1 cellular context compared by ENCODE assay signal in the genomic region with DNA sequence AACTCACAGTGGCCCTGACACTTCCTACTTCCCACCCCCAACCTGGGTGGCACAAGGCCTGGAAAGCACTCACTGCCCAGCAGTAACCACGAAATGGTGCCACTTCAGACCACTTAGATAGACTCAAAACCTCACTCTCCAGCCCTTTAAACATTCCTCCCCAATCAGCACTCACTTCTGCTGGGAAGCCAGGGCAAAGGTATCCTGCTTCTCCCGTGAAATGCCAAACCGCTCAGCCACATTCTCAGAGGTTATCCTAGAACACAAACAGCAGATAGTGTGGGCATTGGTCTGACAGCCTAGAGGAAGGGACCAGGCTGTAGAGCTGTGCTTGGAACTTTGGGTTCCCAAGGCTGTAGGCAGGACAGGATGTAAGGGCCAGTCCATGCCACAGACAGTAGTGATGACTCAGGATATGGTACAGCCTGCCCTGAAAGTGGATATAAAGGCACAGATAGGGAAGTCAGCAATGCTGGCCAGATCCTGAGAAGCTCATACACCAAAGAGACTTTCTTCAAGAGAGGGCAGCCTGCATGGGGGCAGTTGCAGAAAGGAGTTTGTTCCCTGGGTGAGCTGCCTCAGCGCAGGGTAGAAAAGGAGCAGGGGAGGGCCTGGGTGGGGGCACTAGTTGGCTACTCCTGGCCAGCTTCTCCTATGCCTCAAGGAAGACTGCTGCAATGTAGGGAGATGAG.
TF ChIP-seq lines count a peak whose summit lies in the region.

No MANE protein-coding gene starts in this region.

TF ChIP-seq in HepG2, 621 proteins besides CTCF, POLR2A, EP300 and RAD21:
- no peak for TF ChIP-seq NONO (IDR thresholded peaks at IDR 0.05)
- TF ChIP-seq NONO (CRISPR knock-in tag; conservative IDR thresholded peaks at IDR 0.05), result peak; percentile 40; the same call in 1 of the 2 replicates
- TF ChIP-seq, protein P1, sequence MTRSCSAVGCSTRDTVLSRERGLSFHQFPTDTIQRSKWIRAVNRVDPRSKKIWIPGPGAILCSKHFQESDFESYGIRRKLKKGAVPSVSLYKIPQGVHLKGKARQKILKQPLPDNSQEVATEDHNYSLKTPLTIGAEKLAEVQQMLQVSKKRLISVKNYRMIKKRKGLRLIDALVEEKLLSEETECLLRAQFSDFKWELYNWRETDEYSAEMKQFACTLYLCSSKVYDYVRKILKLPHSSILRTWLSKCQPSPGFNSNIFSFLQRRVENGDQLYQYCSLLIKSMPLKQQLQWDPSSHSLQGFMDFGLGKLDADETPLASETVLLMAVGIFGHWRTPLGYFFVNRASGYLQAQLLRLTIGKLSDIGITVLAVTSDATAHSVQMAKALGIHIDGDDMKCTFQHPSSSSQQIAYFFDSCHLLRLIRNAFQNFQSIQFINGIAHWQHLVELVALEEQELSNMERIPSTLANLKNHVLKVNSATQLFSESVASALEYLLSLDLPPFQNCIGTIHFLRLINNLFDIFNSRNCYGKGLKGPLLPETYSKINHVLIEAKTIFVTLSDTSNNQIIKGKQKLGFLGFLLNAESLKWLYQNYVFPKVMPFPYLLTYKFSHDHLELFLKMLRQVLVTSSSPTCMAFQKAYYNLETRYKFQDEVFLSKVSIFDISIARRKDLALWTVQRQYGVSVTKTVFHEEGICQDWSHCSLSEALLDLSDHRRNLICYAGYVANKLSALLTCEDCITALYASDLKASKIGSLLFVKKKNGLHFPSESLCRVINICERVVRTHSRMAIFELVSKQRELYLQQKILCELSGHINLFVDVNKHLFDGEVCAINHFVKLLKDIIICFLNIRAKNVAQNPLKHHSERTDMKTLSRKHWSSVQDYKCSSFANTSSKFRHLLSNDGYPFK (CRISPR knock-in tag; IDR thresholded peaks at IDR 0.05; ENCODE audit: borderline replicate concordance), result no peak
- TF ChIP-seq ETV5 (CRISPR knock-in tag; IDR thresholded peaks at IDR 0.05; ENCODE audit: borderline replicate concordance), result 0 out of 2 replicates have a peak, but pooled peaks have one; percentile 18
TF ChIP-seq in HepG2: peak in this region for 2.
